1 cellular context compared by ENCODE assay signal in genomic region chr9:111678293-111678692, GRCh38.
TF ChIP-seq lines count a peak whose summit lies in the region.

No MANE protein-coding gene starts in this region.

TF ChIP-seq in HepG2, 621 proteins besides CTCF, POLR2A, EP300 and RAD21 (continued from another document and continues in another):
- TF ChIP-seq, protein P1, sequence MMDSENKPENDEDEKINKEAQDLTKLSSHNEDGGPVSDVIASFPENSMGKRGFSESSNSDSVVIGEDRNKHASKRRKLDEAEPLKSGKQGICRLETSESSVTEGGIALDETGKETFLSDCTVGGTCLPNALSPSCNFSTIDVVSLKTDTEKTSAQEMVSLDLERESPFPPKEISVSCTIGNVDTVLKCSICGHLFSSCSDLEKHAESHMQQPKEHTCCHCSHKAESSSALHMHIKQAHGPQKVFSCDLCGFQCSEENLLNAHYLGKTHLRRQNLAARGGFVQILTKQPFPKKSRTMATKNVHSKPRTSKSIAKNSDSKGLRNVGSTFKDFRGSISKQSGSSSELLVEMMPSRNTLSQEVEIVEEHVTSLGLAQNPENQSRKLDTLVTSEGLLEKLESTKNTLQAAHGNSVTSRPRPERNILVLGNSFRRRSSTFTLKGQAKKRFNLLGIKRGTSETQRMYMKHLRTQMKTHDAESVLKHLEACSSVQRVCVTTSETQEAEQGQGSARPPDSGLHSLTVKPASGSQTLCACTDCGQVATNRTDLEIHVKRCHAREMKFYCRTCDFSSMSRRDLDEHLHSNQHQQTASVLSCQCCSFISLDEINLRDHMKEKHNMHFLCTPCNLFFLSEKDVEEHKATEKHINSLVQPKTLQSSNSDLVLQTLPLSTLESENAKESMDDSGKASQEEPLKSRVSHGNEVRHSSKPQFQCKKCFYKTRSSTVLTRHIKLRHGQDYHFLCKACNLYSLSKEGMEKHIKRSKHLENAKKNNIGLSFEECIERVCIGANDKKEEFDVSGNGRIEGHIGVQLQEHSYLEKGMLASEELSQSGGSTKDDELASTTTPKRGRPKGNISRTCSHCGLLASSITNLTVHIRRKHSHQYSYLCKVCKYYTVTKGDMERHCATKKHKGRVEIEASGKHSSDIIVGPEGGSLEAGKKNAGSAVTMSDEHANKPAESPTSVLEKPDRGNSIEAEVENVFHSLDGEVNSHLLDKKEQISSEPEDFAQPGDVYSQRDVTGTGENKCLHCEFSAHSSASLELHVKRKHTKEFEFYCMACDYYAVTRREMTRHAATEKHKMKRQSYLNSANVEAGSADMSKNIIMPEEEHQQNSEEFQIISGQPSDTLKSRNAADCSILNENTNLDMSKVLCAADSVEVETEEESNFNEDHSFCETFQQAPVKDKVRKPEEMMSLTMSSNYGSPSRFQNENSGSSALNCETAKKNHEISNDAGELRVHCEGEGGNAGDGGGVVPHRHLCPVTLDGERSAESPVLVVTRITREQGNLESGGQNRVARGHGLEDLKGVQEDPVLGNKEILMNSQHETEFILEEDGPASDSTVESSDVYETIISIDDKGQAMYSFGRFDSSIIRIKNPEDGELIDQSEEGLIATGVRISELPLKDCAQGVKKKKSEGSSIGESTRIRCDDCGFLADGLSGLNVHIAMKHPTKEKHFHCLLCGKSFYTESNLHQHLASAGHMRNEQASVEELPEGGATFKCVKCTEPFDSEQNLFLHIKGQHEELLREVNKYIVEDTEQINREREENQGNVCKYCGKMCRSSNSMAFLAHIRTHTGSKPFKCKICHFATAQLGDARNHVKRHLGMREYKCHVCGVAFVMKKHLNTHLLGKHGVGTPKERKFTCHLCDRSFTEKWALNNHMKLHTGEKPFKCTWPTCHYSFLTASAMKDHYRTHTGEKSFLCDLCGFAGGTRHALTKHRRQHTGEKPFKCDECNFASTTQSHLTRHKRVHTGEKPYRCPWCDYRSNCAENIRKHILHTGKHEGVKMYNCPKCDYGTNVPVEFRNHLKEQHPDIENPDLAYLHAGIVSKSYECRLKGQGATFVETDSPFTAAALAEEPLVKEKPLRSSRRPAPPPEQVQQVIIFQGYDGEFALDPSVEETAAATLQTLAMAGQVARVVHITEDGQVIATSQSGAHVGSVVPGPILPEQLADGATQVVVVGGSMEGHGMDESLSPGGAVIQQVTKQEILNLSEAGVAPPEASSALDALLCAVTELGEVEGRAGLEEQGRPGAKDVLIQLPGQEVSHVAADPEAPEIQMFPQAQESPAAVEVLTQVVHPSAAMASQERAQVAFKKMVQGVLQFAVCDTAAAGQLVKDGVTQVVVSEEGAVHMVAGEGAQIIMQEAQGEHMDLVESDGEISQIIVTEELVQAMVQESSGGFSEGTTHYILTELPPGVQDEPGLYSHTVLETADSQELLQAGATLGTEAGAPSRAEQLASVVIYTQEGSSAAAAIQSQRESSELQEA (CRISPR knock-in tag; IDR thresholded peaks at IDR 0.05; ENCODE audit: not compliant biosample characterization) = no peak
- peak; percentile 72 for TF ChIP-seq EHMT2 (IDR thresholded peaks at IDR 0.05; ENCODE audit: borderline replicate concordance, low read depth, low read length)
- TF ChIP-seq, protein P2, sequence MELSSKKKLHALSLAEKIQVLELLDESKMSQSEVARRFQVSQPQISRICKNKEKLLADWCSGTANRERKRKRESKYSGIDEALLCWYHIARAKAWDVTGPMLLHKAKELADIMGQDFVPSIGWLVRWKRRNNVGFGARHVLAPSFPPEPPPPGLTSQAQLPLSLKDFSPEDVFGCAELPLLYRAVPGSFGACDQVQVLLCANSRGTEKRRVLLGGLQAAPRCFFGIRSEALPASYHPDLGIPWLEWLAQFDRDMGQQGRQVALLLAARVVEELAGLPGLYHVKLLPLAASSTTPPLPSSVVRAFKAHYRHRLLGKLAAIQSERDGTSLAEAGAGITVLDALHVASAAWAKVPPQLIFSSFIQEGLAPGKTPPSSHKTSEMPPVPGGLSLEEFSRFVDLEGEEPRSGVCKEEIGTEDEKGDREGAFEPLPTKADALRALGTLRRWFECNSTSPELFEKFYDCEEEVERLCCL (CRISPR knock-in tag; IDR thresholded peaks at IDR 0.05; ENCODE audit: borderline replicate concordance) = no peak
- no peak for TF ChIP-seq KLF6 (CRISPR knock-in tag; IDR thresholded peaks at IDR 0.05)
- no peak for TF ChIP-seq ZNF496 (CRISPR knock-in tag; IDR thresholded peaks at IDR 0.05; ENCODE audit: insufficient replicate concordance)
- TF ChIP-seq FOXP1 (IDR thresholded peaks at IDR 0.05) = no peak
- TF ChIP-seq FOXP1 (CRISPR knock-in tag; IDR thresholded peaks at IDR 0.05) = no peak
- no peak for TF ChIP-seq SUZ12 (IDR thresholded peaks at IDR 0.05; ENCODE audit: low read depth, low read length)
- 0 out of 2 replicates have a peak, but pooled peaks have one; percentile 14 for TF ChIP-seq FOXA3 (CRISPR knock-in tag; IDR thresholded peaks at IDR 0.05)
- no peak for TF ChIP-seq ZNF430 (CRISPR knock-in tag; IDR thresholded peaks at IDR 0.05)
- TF ChIP-seq, protein P3, sequence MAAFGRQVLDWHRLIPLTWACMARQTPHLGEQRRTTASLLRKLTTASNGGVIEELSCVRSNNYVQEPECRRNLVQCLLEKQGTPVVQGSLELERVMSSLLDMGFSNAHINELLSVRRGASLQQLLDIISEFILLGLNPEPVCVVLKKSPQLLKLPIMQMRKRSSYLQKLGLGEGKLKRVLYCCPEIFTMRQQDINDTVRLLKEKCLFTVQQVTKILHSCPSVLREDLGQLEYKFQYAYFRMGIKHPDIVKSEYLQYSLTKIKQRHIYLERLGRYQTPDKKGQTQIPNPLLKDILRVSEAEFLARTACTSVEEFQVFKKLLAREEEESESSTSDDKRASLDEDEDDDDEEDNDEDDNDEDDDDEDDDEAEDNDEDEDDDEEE (CRISPR knock-in tag; IDR thresholded peaks at IDR 0.05) = no peak
- TF ChIP-seq, protein P4, sequence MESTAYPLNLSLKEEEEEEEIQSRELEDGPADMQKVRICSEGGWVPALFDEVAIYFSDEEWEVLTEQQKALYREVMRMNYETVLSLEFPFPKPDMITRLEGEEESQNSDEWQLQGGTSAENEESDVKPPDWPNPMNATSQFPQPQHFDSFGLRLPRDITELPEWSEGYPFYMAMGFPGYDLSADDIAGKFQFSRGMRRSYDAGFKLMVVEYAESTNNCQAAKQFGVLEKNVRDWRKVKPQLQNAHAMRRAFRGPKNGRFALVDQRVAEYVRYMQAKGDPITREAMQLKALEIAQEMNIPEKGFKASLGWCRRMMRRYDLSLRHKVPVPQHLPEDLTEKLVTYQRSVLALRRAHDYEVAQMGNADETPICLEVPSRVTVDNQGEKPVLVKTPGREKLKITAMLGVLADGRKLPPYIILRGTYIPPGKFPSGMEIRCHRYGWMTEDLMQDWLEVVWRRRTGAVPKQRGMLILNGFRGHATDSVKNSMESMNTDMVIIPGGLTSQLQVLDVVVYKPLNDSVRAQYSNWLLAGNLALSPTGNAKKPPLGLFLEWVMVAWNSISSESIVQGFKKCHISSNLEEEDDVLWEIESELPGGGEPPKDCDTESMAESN (CRISPR knock-in tag; conservative IDR thresholded peaks at IDR 0.05) = 0 out of 2 replicates have a peak, but pooled peaks have one; percentile 16
- TF ChIP-seq CC2D1A (CRISPR knock-in tag; IDR thresholded peaks at IDR 0.05) = no peak
- TF ChIP-seq TBX2 (CRISPR knock-in tag; IDR thresholded peaks at IDR 0.05; ENCODE audit: borderline replicate concordance) = peak; percentile 53
- no peak for TF ChIP-seq CAMTA2 (CRISPR knock-in tag; IDR thresholded peaks at IDR 0.05; ENCODE audit: borderline replicate concordance)
- no peak for TF ChIP-seq NFATC3 (CRISPR knock-in tag; IDR thresholded peaks at IDR 0.05)
- TF ChIP-seq, protein P5, sequence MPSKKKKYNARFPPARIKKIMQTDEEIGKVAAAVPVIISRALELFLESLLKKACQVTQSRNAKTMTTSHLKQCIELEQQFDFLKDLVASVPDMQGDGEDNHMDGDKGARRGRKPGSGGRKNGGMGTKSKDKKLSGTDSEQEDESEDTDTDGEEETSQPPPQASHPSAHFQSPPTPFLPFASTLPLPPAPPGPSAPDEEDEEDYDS (CRISPR knock-in tag; IDR thresholded peaks at IDR 0.05) = no peak
- TF ChIP-seq MXD4 (CRISPR knock-in tag; IDR thresholded peaks at IDR 0.05) = no peak
- TF ChIP-seq, protein P6, sequence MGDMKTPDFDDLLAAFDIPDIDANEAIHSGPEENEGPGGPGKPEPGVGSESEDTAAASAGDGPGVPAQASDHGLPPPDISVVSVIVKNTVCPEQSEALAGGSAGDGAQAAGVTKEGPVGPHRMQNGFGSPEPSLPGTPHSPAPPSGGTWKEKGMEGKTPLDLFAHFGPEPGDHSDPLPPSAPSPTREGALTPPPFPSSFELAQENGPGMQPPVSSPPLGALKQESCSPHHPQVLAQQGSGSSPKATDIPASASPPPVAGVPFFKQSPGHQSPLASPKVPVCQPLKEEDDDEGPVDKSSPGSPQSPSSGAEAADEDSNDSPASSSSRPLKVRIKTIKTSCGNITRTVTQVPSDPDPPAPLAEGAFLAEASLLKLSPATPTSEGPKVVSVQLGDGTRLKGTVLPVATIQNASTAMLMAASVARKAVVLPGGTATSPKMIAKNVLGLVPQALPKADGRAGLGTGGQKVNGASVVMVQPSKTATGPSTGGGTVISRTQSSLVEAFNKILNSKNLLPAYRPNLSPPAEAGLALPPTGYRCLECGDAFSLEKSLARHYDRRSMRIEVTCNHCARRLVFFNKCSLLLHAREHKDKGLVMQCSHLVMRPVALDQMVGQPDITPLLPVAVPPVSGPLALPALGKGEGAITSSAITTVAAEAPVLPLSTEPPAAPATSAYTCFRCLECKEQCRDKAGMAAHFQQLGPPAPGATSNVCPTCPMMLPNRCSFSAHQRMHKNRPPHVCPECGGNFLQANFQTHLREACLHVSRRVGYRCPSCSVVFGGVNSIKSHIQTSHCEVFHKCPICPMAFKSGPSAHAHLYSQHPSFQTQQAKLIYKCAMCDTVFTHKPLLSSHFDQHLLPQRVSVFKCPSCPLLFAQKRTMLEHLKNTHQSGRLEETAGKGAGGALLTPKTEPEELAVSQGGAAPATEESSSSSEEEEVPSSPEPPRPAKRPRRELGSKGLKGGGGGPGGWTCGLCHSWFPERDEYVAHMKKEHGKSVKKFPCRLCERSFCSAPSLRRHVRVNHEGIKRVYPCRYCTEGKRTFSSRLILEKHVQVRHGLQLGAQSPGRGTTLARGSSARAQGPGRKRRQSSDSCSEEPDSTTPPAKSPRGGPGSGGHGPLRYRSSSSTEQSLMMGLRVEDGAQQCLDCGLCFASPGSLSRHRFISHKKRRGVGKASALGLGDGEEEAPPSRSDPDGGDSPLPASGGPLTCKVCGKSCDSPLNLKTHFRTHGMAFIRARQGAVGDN (CRISPR knock-in tag; IDR thresholded peaks at IDR 0.05) = peak; percentile 47; the same call in 1 of the 2 replicates
- 0 out of 2 replicates have a peak, but pooled peaks have one; percentile 53 for TF ChIP-seq ZNF580 (CRISPR knock-in tag; IDR thresholded peaks at IDR 0.05; ENCODE audit: borderline replicate concordance, low read depth)
- TF ChIP-seq, protein P7, sequence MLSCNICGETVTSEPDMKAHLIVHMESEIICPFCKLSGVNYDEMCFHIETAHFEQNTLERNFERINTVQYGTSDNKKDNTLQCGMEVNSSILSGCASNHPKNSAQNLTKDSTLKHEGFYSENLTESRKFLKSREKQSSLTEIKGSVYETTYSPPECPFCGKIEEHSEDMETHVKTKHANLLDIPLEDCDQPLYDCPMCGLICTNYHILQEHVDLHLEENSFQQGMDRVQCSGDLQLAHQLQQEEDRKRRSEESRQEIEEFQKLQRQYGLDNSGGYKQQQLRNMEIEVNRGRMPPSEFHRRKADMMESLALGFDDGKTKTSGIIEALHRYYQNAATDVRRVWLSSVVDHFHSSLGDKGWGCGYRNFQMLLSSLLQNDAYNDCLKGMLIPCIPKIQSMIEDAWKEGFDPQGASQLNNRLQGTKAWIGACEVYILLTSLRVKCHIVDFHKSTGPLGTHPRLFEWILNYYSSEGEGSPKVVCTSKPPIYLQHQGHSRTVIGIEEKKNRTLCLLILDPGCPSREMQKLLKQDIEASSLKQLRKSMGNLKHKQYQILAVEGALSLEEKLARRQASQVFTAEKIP (CRISPR knock-in tag; IDR thresholded peaks at IDR 0.05; ENCODE audit: borderline replicate concordance) = no peak
- TF ChIP-seq, protein P8, sequence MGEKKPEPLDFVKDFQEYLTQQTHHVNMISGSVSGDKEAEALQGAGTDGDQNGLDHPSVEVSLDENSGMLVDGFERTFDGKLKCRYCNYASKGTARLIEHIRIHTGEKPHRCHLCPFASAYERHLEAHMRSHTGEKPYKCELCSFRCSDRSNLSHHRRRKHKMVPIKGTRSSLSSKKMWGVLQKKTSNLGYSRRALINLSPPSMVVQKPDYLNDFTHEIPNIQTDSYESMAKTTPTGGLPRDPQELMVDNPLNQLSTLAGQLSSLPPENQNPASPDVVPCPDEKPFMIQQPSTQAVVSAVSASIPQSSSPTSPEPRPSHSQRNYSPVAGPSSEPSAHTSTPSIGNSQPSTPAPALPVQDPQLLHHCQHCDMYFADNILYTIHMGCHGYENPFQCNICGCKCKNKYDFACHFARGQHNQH (CRISPR knock-in tag; IDR thresholded peaks at IDR 0.05) = no peak
- TF ChIP-seq POGZ (CRISPR knock-in tag; IDR thresholded peaks at IDR 0.05) = peak; percentile 66
- no peak for TF ChIP-seq ISL2 (CRISPR knock-in tag; IDR thresholded peaks at IDR 0.05)
- 0 out of 2 replicates have a peak, but pooled peaks have one; percentile 25 for TF ChIP-seq HDAC2 (CRISPR knock-in tag; IDR thresholded peaks at IDR 0.05)
- no peak for TF ChIP-seq ZNF232 (CRISPR knock-in tag; IDR thresholded peaks at IDR 0.05; ENCODE audit: borderline replicate concordance)
- TF ChIP-seq PCBP2 (optimal IDR thresholded peaks at IDR 0.05; ENCODE audit: low read depth, low read length, poor library complexity, severe bottlenecking) = no peak
- no peak for TF ChIP-seq EZH2 (conservative IDR thresholded peaks at IDR 0.05; ENCODE audit: low read depth, low read length)
- TF ChIP-seq SALL1 (CRISPR knock-in tag; IDR thresholded peaks at IDR 0.05) = peak; percentile 78
- TF ChIP-seq NRL (CRISPR knock-in tag; IDR thresholded peaks at IDR 0.05; ENCODE audit: borderline replicate concordance) = no peak
- TF ChIP-seq ADNP (CRISPR knock-in tag; IDR thresholded peaks at IDR 0.05) = no peak
- no peak for TF ChIP-seq AKAP8 (CRISPR knock-in tag; IDR thresholded peaks at IDR 0.05)
- TF ChIP-seq SSRP1 (CRISPR knock-in tag; IDR thresholded peaks at IDR 0.05) = no peak
- TF ChIP-seq ZFX (CRISPR knock-in tag; IDR thresholded peaks at IDR 0.05; ENCODE audit: low read depth) = 0 out of 2 replicates have a peak, but pooled peaks have one; percentile 13
- TF ChIP-seq, protein P9, sequence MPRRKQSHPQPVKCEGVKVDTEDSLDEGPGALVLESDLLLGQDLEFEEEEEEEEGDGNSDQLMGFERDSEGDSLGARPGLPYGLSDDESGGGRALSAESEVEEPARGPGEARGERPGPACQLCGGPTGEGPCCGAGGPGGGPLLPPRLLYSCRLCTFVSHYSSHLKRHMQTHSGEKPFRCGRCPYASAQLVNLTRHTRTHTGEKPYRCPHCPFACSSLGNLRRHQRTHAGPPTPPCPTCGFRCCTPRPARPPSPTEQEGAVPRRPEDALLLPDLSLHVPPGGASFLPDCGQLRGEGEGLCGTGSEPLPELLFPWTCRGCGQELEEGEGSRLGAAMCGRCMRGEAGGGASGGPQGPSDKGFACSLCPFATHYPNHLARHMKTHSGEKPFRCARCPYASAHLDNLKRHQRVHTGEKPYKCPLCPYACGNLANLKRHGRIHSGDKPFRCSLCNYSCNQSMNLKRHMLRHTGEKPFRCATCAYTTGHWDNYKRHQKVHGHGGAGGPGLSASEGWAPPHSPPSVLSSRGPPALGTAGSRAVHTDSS (CRISPR knock-in tag; conservative IDR thresholded peaks at IDR 0.05) = no peak
- no peak for TF ChIP-seq DNMT3B (CRISPR knock-in tag; conservative IDR thresholded peaks at IDR 0.05)
- no peak for TF ChIP-seq SMAD3 (CRISPR knock-in tag; IDR thresholded peaks at IDR 0.05)
